In the genomic region with DNA sequence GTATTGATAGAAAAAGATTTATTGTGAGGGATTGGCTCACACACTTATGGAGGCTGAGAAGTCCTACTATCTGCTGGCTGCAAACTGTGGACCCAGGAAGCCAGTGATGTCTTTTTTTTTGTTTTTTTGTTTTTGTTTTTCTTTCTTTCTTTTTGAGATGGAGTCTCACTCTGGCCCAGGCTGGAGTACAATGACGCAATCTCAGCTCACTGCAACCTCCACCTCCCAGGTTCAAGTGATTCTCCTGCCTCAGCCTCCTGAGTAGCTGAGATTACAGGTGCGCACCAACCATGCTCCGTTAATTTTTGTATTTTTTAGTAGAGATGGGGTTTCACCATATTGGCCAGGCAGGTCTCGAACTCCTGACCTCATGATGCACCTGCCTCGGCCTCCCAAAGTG, we compare ENCODE assay signal across 3 cellular contexts. TPM values are rescaled to one million over a fixed set of nuclear protein-coding genes. Genes with fewer than 3 reads are reported as not detected.
"Had no signal": no experiment of that assay in that cellular context is flagged by ENCODE, and none has a peak within 500 bp of the region (broad histone marks: within the 10 kb centered on the region; RNA-seq: fewer than 3 reads in every experiment).

No MANE protein-coding gene starts in this region.

RNA-seq across cellular contexts. Expression of gene COMP, which starts 20.5 kb away (rescaled TPM):
- total RNA-seq: LHCN-M2, M059J, NCI-H460 had no signal
